10 cellular contexts compared by ENCODE assay signal in genomic region chr1:39412079-39412478, GRCh38.
A peak's percentile ranks its signal among the peaks of the same experiment; 100 is the strongest.
DNase-seq lines count a peak whose midpoint lies in the region; ATAC-seq and TF ChIP-seq lines count a peak whose summit lies in the region.
"Had no signal": no experiment of that assay in that cellular context is flagged by ENCODE, and none has a peak within 500 bp of the region (broad histone marks: within the 10 kb centered on the region; RNA-seq: fewer than 3 reads in every experiment).

No MANE protein-coding gene starts in this region.

- peaks cover 20 to 26% (median 23%) of the 10 kb centered on the region in 3 donors for H3K4me1 Mint-ChIP-seq in IgD-negative memory B cell
- peaks cover 55% of the 10 kb centered on the region for H3K4me1 Mint-ChIP-seq in progenitor cell of endocrine pancreas (ENCODE audit: low read depth)

- peak overlapping the region; percentile 36 to 95 (median 86) for H3K9ac ChIP-seq in BLaER1 treated with 17β-estradiol and CSF1 and Interleukin-3, amounts not matched to agents 10 nM and 100 nM

- no peak for ATAC-seq in omental fat pad (ENCODE audit: low FRiP score)

- H3K27me3 Mint-ChIP-seq in IgD-negative memory B cell, result no peaks in the 10 kb centered on the region
- no peaks in the 10 kb centered on the region for H3K27me3 Mint-ChIP-seq in progenitor cell of endocrine pancreas

- H3K36me3 ChIP-seq in BLaER1 treated with 17β-estradiol and CSF1 and Interleukin-3, amounts not matched to agents 10 nM and 100 nM, result peaks cover 23 to 55% (median 48%) of the 10 kb centered on the region in 11 experiments; a peak in 21 of 22 replicates

- peaks cover 67 to 91% (median 81%) of the 10 kb centered on the region in 11 experiments for H4K20me1 ChIP-seq in BLaER1 treated with 17β-estradiol and CSF1 and Interleukin-3, amounts not matched to agents 10 nM and 100 nM

- TF ChIP-seq CTCF in fibroblast of mammary gland (conservative IDR thresholded peaks at IDR 0.05; ENCODE audit: control insufficient read depth, insufficient read depth, low read depth, low read length), result no peak
- no peak for TF ChIP-seq CTCF in progenitor cell of endocrine pancreas (IDR thresholded peaks at IDR 0.05; ENCODE audit: unreplicated experiment)
- no peak for TF ChIP-seq CTCF in omental fat pad (IDR thresholded peaks at IDR 0.05)

- H3K9me3 Mint-ChIP-seq in IgD-negative memory B cell, result no peaks in the 10 kb centered on the region
- H3K9me3 Mint-ChIP-seq in progenitor cell of endocrine pancreas (ENCODE audit: low read depth), result no peaks in the 10 kb centered on the region

- peak overlapping the region in 3 of 11 experiments; percentile 9 to 42 (median 23); a peak in 3 of 22 replicates for H3K27ac ChIP-seq in BLaER1 treated with 17β-estradiol and CSF1 and Interleukin-3, amounts not matched to agents 10 nM and 100 nM

- no peaks in the 10 kb centered on the region for H3K9me3 ChIP-seq in BLaER1 treated with 17β-estradiol and CSF1 and Interleukin-3, amounts not matched to agents 10 nM and 100 nM (replicated peaks in 1 of 11)

- peak overlapping the region; percentile 82 to 98 (median 94) for H3K4me2 ChIP-seq in BLaER1 treated with 17β-estradiol and CSF1 and Interleukin-3, amounts not matched to agents 10 nM and 100 nM

- no peak overlapping the region for H3K4me3 Mint-ChIP-seq in IgD-negative memory B cell
- peak overlapping the region; percentile 83 for H3K4me3 Mint-ChIP-seq in progenitor cell of endocrine pancreas (ENCODE audit: low read depth)

- H3K4me1 ChIP-seq in BLaER1 treated with 17β-estradiol and CSF1 and Interleukin-3, amounts not matched to agents 10 nM and 100 nM, result peaks cover 59 to 75% (median 68%) of the 10 kb centered on the region in 10 experiments

- H3K27ac Mint-ChIP-seq in IgD-negative memory B cell, result peak overlapping the region in 2 of 3 donors; percentile 43 to 67
- no peak overlapping the region for H3K27ac Mint-ChIP-seq in progenitor cell of endocrine pancreas

- peak overlapping the region in 7 of 10 experiments; percentile 75 to 96 (median 88); a peak in 11 of 20 replicates for H3K4me3 ChIP-seq in BLaER1 treated with 17β-estradiol and CSF1 and Interleukin-3, amounts not matched to agents 10 nM and 100 nM
- peak overlapping the region; percentile 64 for H3K4me3 ChIP-seq in fibroblast of mammary gland (ENCODE audit: control insufficient read depth, low read depth, low read length)
- H3K4me3 ChIP-seq: lung had no signal

- H3K27me3 ChIP-seq in BLaER1 treated with 17β-estradiol and CSF1 and Interleukin-3, amounts not matched to agents 10 nM and 100 nM, result no peaks in the 10 kb centered on the region

- no peaks in the 10 kb centered on the region for H3K36me3 Mint-ChIP-seq in IgD-negative memory B cell
- peaks cover 16% of the 10 kb centered on the region for H3K36me3 Mint-ChIP-seq in progenitor cell of endocrine pancreas (ENCODE audit: insufficient read depth)

- DNase-seq in fibroblast of mammary gland (ENCODE audit: low read depth) (no peak), progenitor cell of endocrine pancreas (ENCODE audit: low spot score, unreplicated experiment) (no peak), T-helper 9 cell (no peak), NCI-H748 treated with DMSO at 0.1 percent for 48 hours (lab: John Stamatoyannopoulos, UW) (no peak), activated gamma-delta T cell (lab: John Stamatoyannopoulos, UW) (no peak), omental fat pad (ENCODE audit: low spot score) (no peak)
- DNase-seq: NCI-H1105 treated with DMSO at 0.1 percent for 48 hours had no signal
